ENCODE assay signal across 8 cellular contexts in the genomic region with DNA sequence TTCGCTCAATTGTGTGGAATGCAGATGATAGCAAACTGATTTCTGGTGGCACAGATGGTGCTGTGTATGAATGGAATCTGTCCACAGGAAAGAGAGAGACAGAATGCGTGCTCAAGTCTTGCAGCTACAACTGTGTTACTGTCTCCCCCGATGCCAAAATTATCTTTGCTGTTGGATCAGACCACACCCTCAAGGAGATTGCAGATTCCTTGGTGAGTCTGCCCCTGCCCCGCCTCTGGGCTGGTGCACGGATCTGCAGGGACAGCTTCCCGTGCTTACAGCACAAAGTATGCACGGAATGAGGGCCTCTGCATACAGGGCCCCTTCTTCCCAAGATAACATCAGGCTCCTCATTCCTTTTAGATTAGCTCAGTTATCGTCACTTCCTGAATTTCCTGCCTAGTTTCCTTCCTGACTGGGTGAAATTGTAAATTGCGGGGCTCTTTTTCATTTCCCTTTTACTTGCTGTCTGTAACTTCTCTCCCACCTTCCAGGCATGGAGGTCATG. TPM values are rescaled to one million over a fixed set of nuclear protein-coding genes. Genes with fewer than 3 reads are reported as not detected.
DNase-seq lines count a peak whose midpoint lies in the region; ATAC-seq and TF ChIP-seq lines count a peak whose summit lies in the region.
"Had no signal": no experiment of that assay in that cellular context is flagged by ENCODE, and none has a peak within 500 bp of the region (broad histone marks: within the 10 kb centered on the region; RNA-seq: fewer than 3 reads in every experiment).

No MANE protein-coding gene starts in this region.

- TF ChIP-seq CTCF in astrocyte of the spinal cord (IDR thresholded peaks at IDR 0.05; ENCODE audit: low read depth, low read length) (no peak), upper lobe of left lung (IDR thresholded peaks at IDR 0.05) (no peak)

- peak; percentile 88 to 89 for ATAC-seq in upper lobe of left lung (ENCODE audit: low FRiP score in 2 of 2)

- in situ Hi-C loops in astrocyte of the spinal cord (cut with HindIII; ENCODE audit: low sequenced_read_pairs), result no loop called here

- H3K9me3 ChIP-seq in HUES48 (ENCODE audit: control insufficient read depth, insufficient read depth, low read length), result no peaks in the 10 kb centered on the region
- H3K9me3 ChIP-seq in upper lobe of left lung, result no peaks in the 10 kb centered on the region

- H3K9ac ChIP-seq in HUES48 (ENCODE audit: low read depth, low read length), result peak overlapping the region; percentile 36; the same call in 1 of the 2 replicates

- no peaks in the 10 kb centered on the region for H3K36me3 ChIP-seq in HUES48 (ENCODE audit: control insufficient read depth, insufficient read depth, low read length)
- no peaks in the 10 kb centered on the region for H3K36me3 ChIP-seq in upper lobe of left lung

- DNase-seq in astrocyte of the spinal cord (ENCODE audit: low read depth, low spot score) (peak; percentile 89), inferior parietal cortex (ENCODE audit: extremely low spot score) (peak; percentile 17), upper lobe of left lung (peak in 1 of 2 donors; percentile 47), NCI-H1048 (lab: John Stamatoyannopoulos, UW) (no peak), NCI-H1092 treated with DMSO at 0.1 percent for 48 hours (lab: John Stamatoyannopoulos, UW) (no peak), pons (ENCODE audit: low spot score) (no peak)

- TF ChIP-seq EP300 in upper lobe of left lung (IDR thresholded peaks at IDR 0.05), result peak in 2 of 4 donors; percentile 56 to 88

- H3K27me3 ChIP-seq in HUES48 (ENCODE audit: control insufficient read depth, insufficient read depth, low read length), result no peaks in the 10 kb centered on the region
- H3K27me3 ChIP-seq in upper lobe of left lung, result no peaks in the 10 kb centered on the region

- peak overlapping the region; percentile 28; the same call in 1 of the 2 replicates for H3K4me3 ChIP-seq in HUES48 (ENCODE audit: low read depth, low read length)
- no peak overlapping the region for H3K4me3 ChIP-seq in astrocyte of the spinal cord (ENCODE audit: low read depth, low read length)
- peak overlapping the region in 1 of 4 donors; percentile 13 for H3K4me3 ChIP-seq in upper lobe of left lung

- H3K27ac ChIP-seq in HUES48 (ENCODE audit: low read depth, low read length) (peak overlapping the region; percentile 91), upper lobe of left lung (peak overlapping the region; percentile 52 to 82 (median 58))
- H3K27ac ChIP-seq: HL-60 had no signal

- H3K4me1 ChIP-seq in HUES48 (ENCODE audit: control insufficient read depth, insufficient read depth, low read length), result peaks cover 14% of the 10 kb centered on the region
- peaks cover 12 to 23% (median 17%) of the 10 kb centered on the region in 4 donors for H3K4me1 ChIP-seq in upper lobe of left lung

- no peak for TF ChIP-seq POLR2A in upper lobe of left lung (IDR thresholded peaks at IDR 0.05)

- WGBS in upper lobe of left lung, 2 donors, result 6 to 12% methylated on average over 9 of the region's 9 CpGs

RNA-seq across cellular contexts. Expression of a gene that starts 34.6 kb away (rescaled TPM):
- total RNA-seq in upper lobe of left lung, result 10 to 100 TPM in 1 of 6 donors, 1 to 10 TPM in 4, under 1 TPM in 1; 0.37 to 23.1 (median 3.7) TPM

RNA-seq across cellular contexts. Expression of a gene that starts 34.7 kb away (rescaled TPM):
- 10 to 100 TPM; 30.6 to 72.8 (median 45.8) TPM for total RNA-seq in upper lobe of left lung

Comparison
In these comparisons a context has a peak if more than half of its experiments do, and no peak if none do; other contexts are left out.
1. DNase-seq: peak in astrocyte of the spinal cord (single experiment) and inferior parietal cortex (single experiment); none in NCI-H1048 (single experiment), NCI-H1092 treated with DMSO at 0.1 percent for 48 hours (single experiment) and pons (single experiment).